In genomic region chr20:5191829-5192569, GRCh38 we compare ENCODE assay signal across 8 cellular contexts.
DNase-seq lines count a peak whose midpoint lies in the region; ATAC-seq, FAIRE-seq and TF ChIP-seq lines count a peak whose summit lies in the region.

No MANE protein-coding gene starts in this region.

- no peak for TF ChIP-seq POLR2A in prostate gland (IDR thresholded peaks at IDR 0.05)

- DNase-seq in Ammon's horn (ENCODE audit: low spot score) (peak; percentile 91), GM18507 (ENCODE audit: extremely low spot score, insufficient read length, low read depth) (peak; percentile 43), KBM-7 (peak; percentile 87), OCI-M2 (lab: John Stamatoyannopoulos, UW; ENCODE audit: unreplicated experiment) (peak; percentile 15), amniotic epithelial cell (ENCODE audit: low read depth) (peak; percentile 76), Right ventricle myocardium superior (no peak), prostate gland (ENCODE audit: low spot score) (peak; percentile 50)

- peak; percentile 99 for FAIRE-seq in GM18507 (lab: Jason Lieb, UNC)

- 20% methylated on average over 9 of the region's 9 CpGs for WGBS in prostate gland

- ATAC-seq in Right ventricle myocardium superior (ENCODE audit: poor library complexity) (peak; percentile 72), GM18870 (IDR thresholded peaks at IDR 0.05; ENCODE audit: unreplicated experiment) (no peak)

- H3K36me3 ChIP-seq in prostate gland: peaks cover 0 to 6% of the 10 kb centered on the region in 2 donors

- H3K4me1 ChIP-seq in prostate gland (replicated peaks): no peaks in the 10 kb centered on the region

- TF ChIP-seq CTCF in prostate gland (IDR thresholded peaks at IDR 0.05): peak; percentile 42 to 91 (median 77)

- in situ Hi-C loops in KBM-7 (cut with MboI; ENCODE audit: low pct_unique_long_range_greater_than_20kb, low sequenced_read_pairs): no loop called here

- H3K4me3 ChIP-seq in prostate gland: no peak overlapping the region

- peak overlapping the region; percentile 59 to 62 for H3K27ac ChIP-seq in prostate gland

- intact Hi-C loops in Right ventricle myocardium superior (cut with DNase I) (loop anchor here (1.0 kb wide), 1 partner anchor 66 kb away; no protein-coding TSS in a partner anchor), prostate gland (cut with DNase I) (loop anchor here (1.0 kb wide), 1 partner anchor 66 kb away; no protein-coding TSS in a partner anchor)

- no peaks in the 10 kb centered on the region for H3K9me3 ChIP-seq in prostate gland

- H3K27me3 ChIP-seq in prostate gland (replicated peaks; ENCODE audit: insufficient read depth): no peaks in the 10 kb centered on the region
